In genomic region chr6:46129634-46130505, GRCh38 we compare ENCODE assay signal across 8 cellular contexts. TPM values are rescaled to one million over a fixed set of nuclear protein-coding genes. Genes with fewer than 3 reads are reported as not detected.
DNase-seq lines count a peak whose midpoint lies in the region; ATAC-seq, FAIRE-seq and TF ChIP-seq lines count a peak whose summit lies in the region.

ENPP4 (plus strand) TSS chr6:46129989; CDS start chr6:46139584, 9,595 bp downstream.

- H3K36me3 ChIP-seq in PC-9 (ENCODE audit: low read depth), result no peaks in the 10 kb centered on the region

- H3K36me3 Mint-ChIP-seq in natural killer cell, result no peaks in the 10 kb centered on the region

- no peak within 1 kb of the TSS for H3K27ac ChIP-seq in PC-9

- no peaks in the 10 kb centered on the region for H4K20me1 ChIP-seq in PC-9 (ENCODE audit: insufficient read depth)

- peaks cover 52 to 61% of the 10 kb centered on the region in 2 donors for H3K4me1 Mint-ChIP-seq in natural killer cell

- H3K4me3 ChIP-seq in PC-9 (peak within 1 kb of the TSS; percentile 61), fibroblast of pulmonary artery (replicated peaks; ENCODE audit: low read depth, low read length) (peak within 1 kb of the TSS; percentile 41)

- DNase-seq in D721Med (ENCODE audit: insufficient read length, low spot score), result peak; percentile 78
- peak; percentile 96 for DNase-seq in HuH-7 (ENCODE audit: low spot score)
- peak; percentile 89 to 92 for DNase-seq in PC-9
- peak; percentile 66 to 84 for DNase-seq in activated T-helper 1 cell treated with anti-CD3 and anti-CD28 coated beads, Interleukin-2, amount 50 U/mL, for 16 hours (ENCODE audit: low read depth in 1 of 2, low spot score in 1 of 2)
- DNase-seq in fibroblast of pulmonary artery (ENCODE audit: low read depth), result peak; percentile 61
- peak; percentile 82 for DNase-seq in natural killer cell
- peak; percentile 78 to 95 (median 88) for DNase-seq in stimulated activated naive CD4-positive, alpha-beta T cell (lab: John Stamatoyannopoulos, UW)

- peak within 1 kb of the TSS; percentile 97 for H3K4me3 Mint-ChIP-seq in natural killer cell

- no TSS peak for BruUV-seq in PC-9 (replicated peaks; lab: Mats Ljungman, UMichigan)

- no peak for TF ChIP-seq CTCF in D721Med (IDR thresholded peaks at IDR 0.05; ENCODE audit: insufficient read depth, missing control alignments)
- no peak for TF ChIP-seq CTCF in PC-9 (conservative IDR thresholded peaks at IDR 0.05)
- TF ChIP-seq CTCF in fibroblast of pulmonary artery (IDR thresholded peaks at IDR 0.05; ENCODE audit: low read length, missing control alignments), result no peak
- TF ChIP-seq CTCF in natural killer cell (IDR thresholded peaks at IDR 0.05), result no peak

- H2AFZ ChIP-seq in PC-9, result peak within 1 kb of the TSS; percentile 100

- ATAC-seq in GM21423 (IDR thresholded peaks at IDR 0.05; ENCODE audit: unreplicated experiment) (peak; percentile 94), natural killer cell (peak; percentile 97 to 100 (median 97))

- peaks cover 7% of the 10 kb centered on the region for H3K4me1 ChIP-seq in PC-9 (replicated peaks; ENCODE audit: insufficient read depth)

- peak within 1 kb of the TSS; percentile 89 to 99 for H3K27ac Mint-ChIP-seq in natural killer cell

- POLR2A ChIA-PET in PC-9 (lab: Charles Lee; ENCODE audit: unreplicated experiment), result interaction anchor here (0.6 to 0.9 kb wide), 5 partner anchors 23 to 803 kb away, joined by 3 to 20 read pairs (median 5); partner anchors contain the start of gene ENPP5

- H3K9me3 Mint-ChIP-seq in natural killer cell, result no peaks in the 10 kb centered on the region

- intact Hi-C loops in PC-9 (cut with micrococcal nuclease; ENCODE audit: unreplicated experiment) (no loop called here), natural killer cell (cut with micrococcal nuclease) (loop anchor here (1.0 kb wide), 1 partner anchor 41 kb away; no protein-coding TSS in a partner anchor)

- FAIRE-seq in D721Med (lab: Jason Lieb, UNC), result peak; percentile 78

- no peaks in the 10 kb centered on the region for H3K79me2 ChIP-seq in PC-9 (ENCODE audit: low read depth)

- no peaks in the 10 kb centered on the region for H3K9me2 ChIP-seq in PC-9 (ENCODE audit: insufficient read depth)

- no peaks in the 10 kb centered on the region for H3F3A ChIP-seq in PC-9 (ENCODE audit: insufficient read depth, low read depth)

- H3K9me3 ChIP-seq in PC-9 (ENCODE audit: insufficient read depth, low read depth), result no peaks in the 10 kb centered on the region

- CTCF ChIA-PET in PC-9 (lab: Charles Lee), result interaction anchor here (0.7 to 0.8 kb wide), 4 partner anchors 39 to 1654 kb away, joined by 3 to 9 read pairs (median 6); no protein-coding TSS in a partner anchor

- no peaks in the 10 kb centered on the region for H3K27me3 Mint-ChIP-seq in natural killer cell (ENCODE audit: low read depth in 2 of 2)

- no peaks in the 10 kb centered on the region for H3K27me3 ChIP-seq in PC-9 (ENCODE audit: insufficient read depth, low read depth)

- H3K4me2 ChIP-seq in PC-9, result peak within 1 kb of the TSS; percentile 74

RNA-seq across cellular contexts. Expression of gene ENPP4, which starts in this region (rescaled TPM):
- total RNA-seq in PC-9 (2021), result 6.2 and 7.1 TPM in 2 replicates
- 10 to 100 TPM; 25.0 to 45.0 (median 26.6) TPM for total RNA-seq in natural killer cell
